8 cellular contexts compared by ENCODE assay signal in the genomic region with DNA sequence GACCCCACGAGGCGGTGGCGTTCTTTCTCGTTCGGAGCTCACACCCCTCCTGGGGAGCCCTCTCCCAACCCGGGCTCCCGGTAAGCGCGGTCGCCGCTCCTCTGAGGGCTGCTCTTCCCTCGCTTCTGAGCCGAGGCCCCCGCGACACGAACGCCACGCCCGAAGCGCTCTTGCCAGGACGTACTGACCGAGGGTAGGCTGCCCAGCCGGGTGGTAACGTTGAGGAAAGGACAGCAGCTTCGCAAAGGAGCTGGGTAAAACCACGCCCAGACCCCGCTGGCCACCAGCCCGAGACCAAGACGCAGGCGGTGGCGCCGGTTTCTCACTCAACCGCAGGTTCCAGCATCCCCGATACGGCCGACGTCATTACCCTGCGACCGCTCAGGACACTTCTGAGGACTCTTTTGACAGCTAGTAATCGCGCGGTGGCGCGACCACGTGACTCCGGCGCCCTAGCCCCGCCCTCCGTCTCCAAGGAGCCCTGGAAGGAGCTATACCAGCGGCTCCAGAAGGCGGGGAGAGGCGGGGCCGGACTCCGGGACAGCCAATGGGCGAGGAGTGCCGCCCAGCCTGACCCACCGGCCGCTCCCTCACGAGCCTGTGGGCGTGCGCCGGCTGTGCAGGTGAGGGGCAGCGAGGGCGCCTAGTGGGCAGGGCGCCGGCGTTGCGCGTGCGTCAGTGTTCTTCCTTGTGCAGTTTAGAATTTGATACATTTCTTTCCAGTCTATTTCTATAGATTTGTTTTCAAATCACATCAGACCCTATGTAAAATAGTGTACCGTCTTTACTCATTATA. TPM values are rescaled to one million over a fixed set of nuclear protein-coding genes. Genes with fewer than 3 reads are reported as not detected.
DNase-seq lines count a peak whose midpoint lies in the region; ATAC-seq, FAIRE-seq and TF ChIP-seq lines count a peak whose summit lies in the region.

No MANE protein-coding gene starts in this region.

- intact Hi-C loops in pancreas (cut with DNase I), result no loop called here
- intact Hi-C loops in tibial artery (cut with DNase I; ENCODE audit: low total_unique reads), result loop anchor here (10.0 kb wide), 1 partner anchor 213 kb away; no protein-coding TSS in a partner anchor

- 0 to 1% (median 1%) methylated on average over 65 to 71 of the region's 71 CpGs for WGBS in adipose tissue, 3 donors
- WGBS in pancreas, 2 donors, result 0% methylated on average over 70 to 71 of the region's 71 CpGs

- DNase-seq in GM12892 (ENCODE audit: insufficient read length) (peak; percentile 89), NCI-H1436 (lab: John Stamatoyannopoulos, UW) (peak; percentile 99), SW480 (ENCODE audit: low spot score) (peak; percentile 99), cardiac muscle cell (ENCODE audit: low read depth in 1 of 2, low spot score in 1 of 2) (peak; percentile 99 to 100), pancreas (peak; percentile 99 to 100 (median 100)), tibial artery (peak; percentile 100)

- H3K36me3 ChIP-seq in cardiac muscle cell (no peaks in the 10 kb centered on the region), pancreas (peaks cover 0 to 5% (median 5%) of the 10 kb centered on the region in 3 donors), tibial artery (peaks cover 8 to 27% (median 17%) of the 10 kb centered on the region in 3 donors)

- no peaks in the 10 kb centered on the region for H3K27me3 ChIP-seq in cardiac muscle cell
- no peaks in the 10 kb centered on the region for H3K27me3 ChIP-seq in pancreas
- H3K27me3 ChIP-seq in tibial artery, result no peaks in the 10 kb centered on the region

- peaks cover 22% of the 10 kb centered on the region for H3K4me1 ChIP-seq in cardiac muscle cell (ENCODE audit: low read depth)
- peaks cover 10 to 28% (median 17%) of the 10 kb centered on the region in 3 donors for H3K4me1 ChIP-seq in pancreas
- peaks cover 0 to 26% (median 20%) of the 10 kb centered on the region in 4 donors for H3K4me1 ChIP-seq in tibial artery

- peak; percentile 62 for ATAC-seq in HG02840 (IDR thresholded peaks at IDR 0.05; ENCODE audit: low FRiP score, unreplicated experiment)
- peak; percentile 79 to 87 (median 82) for ATAC-seq in pancreas

- TF ChIP-seq CTCF in cardiac muscle cell (IDR thresholded peaks at IDR 0.05; ENCODE audit: low read depth, low read length), result no peak
- TF ChIP-seq CTCF in pancreas (IDR thresholded peaks at IDR 0.05), result no peak
- TF ChIP-seq CTCF in tibial artery (IDR thresholded peaks at IDR 0.05), result peak; percentile 13 to 15

- H3K27ac ChIP-seq in adipose tissue (ENCODE audit: low read depth, low read length) (peak overlapping the region; percentile 76), cardiac muscle cell (peak overlapping the region; percentile 89), pancreas (peak overlapping the region; percentile 81 to 100 (median 88)), tibial artery (peak overlapping the region; percentile 86 to 98)

- no peaks in the 10 kb centered on the region for H3K9me3 ChIP-seq in cardiac muscle cell (ENCODE audit: low read depth)
- H3K9me3 ChIP-seq in pancreas, result no peaks in the 10 kb centered on the region
- no peaks in the 10 kb centered on the region for H3K9me3 ChIP-seq in tibial artery

- H3K4me3 ChIP-seq in cardiac muscle cell (peak overlapping the region; percentile 58), pancreas (peak overlapping the region; percentile 53 to 69 (median 60)), tibial artery (peak overlapping the region; percentile 69 to 71)

- peak; percentile 63; the same call in 1 of the 2 replicates for TF ChIP-seq POLR2A in GM12892 (IDR thresholded peaks at IDR 0.05; ENCODE audit: low read depth, low read length)

- FAIRE-seq in GM12892 (lab: Jason Lieb, UNC) (peak; percentile 93), pancreas (lab: Jason Lieb, UNC) (peak; percentile 84)

RNA-seq across cellular contexts. Expression of gene GZF1, which starts 4.0 kb away (rescaled TPM):
- polyA plus RNA-seq in GM12892 (2012; ENCODE audit: missing spikeins), result 6.3 TPM
- polyA plus RNA-seq in adipose tissue, result 10 to 100 TPM in 1 of 3 donors, 1 to 10 TPM in 2; 4.8 to 29.1 (median 7.0) TPM
- total RNA-seq in cardiac muscle cell, result 19.0 and 20.2 TPM in 2 replicates
- polyA plus RNA-seq in cardiac muscle cell, result 7.4 and 10.4 TPM in 2 replicates
- 1 to 10 TPM; 3.5 to 7.9 (median 4.2) TPM for total RNA-seq in pancreas
- polyA plus RNA-seq in pancreas, result 1 to 10 TPM; 4.3 to 4.5 TPM

RNA-seq across cellular contexts. Expression of gene NXT1, which starts 7.4 kb away (rescaled TPM):
- polyA plus RNA-seq in GM12892 (2012; ENCODE audit: missing spikeins), result 23.7 TPM
- polyA plus RNA-seq in adipose tissue (10 to 100 TPM in 2 of 3 donors, 1 to 10 TPM in 1; 9.8 to 38.8 (median 27.1) TPM), cardiac muscle cell (29.1 and 34.2 TPM in 2 replicates), pancreas (1 to 10 TPM; 7.8 to 8.8 TPM)
- total RNA-seq in cardiac muscle cell (27.4 and 39.1 TPM in 2 replicates), pancreas (1 to 10 TPM; 4.2 to 9.6 (median 7.2) TPM)

Comparison
In these comparisons a context has a peak if more than half of its experiments do, and no peak if none do; other contexts are left out.
1. Peak in every context shown above with its lines: DNase-seq, ATAC-seq, H3K4me3 ChIP-seq and H3K27ac ChIP-seq.
2. CTCF ChIP-seq: peak in tibial artery (2 of 2); none in cardiac muscle cell (single experiment) and pancreas (0 of 4).